ENCODE assay signal across 9 cellular contexts in genomic region chr20:22248052-22248667, GRCh38.
DNase-seq lines count a peak whose midpoint lies in the region; ATAC-seq and TF ChIP-seq lines count a peak whose summit lies in the region.
"Had no signal": no experiment of that assay in that cellular context is flagged by ENCODE, and none has a peak within 500 bp of the region (broad histone marks: within the 10 kb centered on the region; RNA-seq: fewer than 3 reads in every experiment).

No MANE protein-coding gene starts in this region.

- H4K20me1 ChIP-seq in neural cell (ENCODE audit: insufficient read depth) = no peaks in the 10 kb centered on the region

- no peak overlapping the region for H3K4me2 ChIP-seq in neural cell (ENCODE audit: low read length)

- H3K36me3 ChIP-seq in neural cell (ENCODE audit: insufficient read depth, low read length) = no peaks in the 10 kb centered on the region
- H3K36me3 ChIP-seq: gastroesophageal sphincter had no signal

- no peak overlapping the region for H3K27ac ChIP-seq in neural cell (ENCODE audit: low read length)
- H3K27ac ChIP-seq: gastroesophageal sphincter had no signal

- no peak for DNase-seq in GM12864 (ENCODE audit: low read depth)
- DNase-seq in M059J (ENCODE audit: low read depth) = peak; percentile 9
- peak in 1 of 2 donors; percentile 8 for DNase-seq in cardiac fibroblast (ENCODE audit: low read depth in 2 of 2)
- no peak for DNase-seq in islet precursor cell
- DNase-seq in NCI-H187 (lab: John Stamatoyannopoulos, UW) = no peak
- DNase-seq: NCI-H1436 had no signal

- no peaks in the 10 kb centered on the region for H3K9me3 ChIP-seq in neural cell (ENCODE audit: low read length)
- H3K9me3 ChIP-seq: gastroesophageal sphincter had no signal

- no peak overlapping the region for H3K9ac ChIP-seq in neural cell (ENCODE audit: low read length)

- no peaks in the 10 kb centered on the region for H3K9me2 ChIP-seq in neural cell (ENCODE audit: insufficient read depth, low read length)

- no peak overlapping the region for H3K4me3 ChIP-seq in GM12864 (ENCODE audit: low read depth, low read length)
- H3K4me3 ChIP-seq in cardiac fibroblast (replicated peaks in 1 of 2; ENCODE audit: low read depth in 2 of 2, low read length in 2 of 2) = no peak overlapping the region
- no peak overlapping the region for H3K4me3 ChIP-seq in neural cell (ENCODE audit: low read length)
- H3K4me3 ChIP-seq: gastroesophageal sphincter had no signal

- no peaks in the 10 kb centered on the region for H3F3A ChIP-seq in neural cell (ENCODE audit: insufficient read depth, low read length, poor library complexity, severe bottlenecking)

- TF ChIP-seq CTCF in GM12864 (IDR thresholded peaks at IDR 0.05; ENCODE audit: low read depth, low read length, missing control alignments) (peak; percentile 58), cardiac fibroblast (IDR thresholded peaks at IDR 0.05; ENCODE audit: low read depth, low read length) (peak; percentile 34), neural cell (IDR thresholded peaks at IDR 0.05; ENCODE audit: poor library complexity, severe bottlenecking) (peak; percentile 69)

- H3K79me2 ChIP-seq in neural cell (replicated peaks; ENCODE audit: insufficient read depth, low read length) = no peaks in the 10 kb centered on the region

- H3K27me3 ChIP-seq in neural cell (ENCODE audit: insufficient read depth, low read depth, low read length) = no peaks in the 10 kb centered on the region

- ATAC-seq in GM21576 (IDR thresholded peaks at IDR 0.05; ENCODE audit: unreplicated experiment) = no peak
- ATAC-seq: gastroesophageal sphincter had no signal

- no peak for TF ChIP-seq EP300 in neural cell (conservative IDR thresholded peaks at IDR 0.05; ENCODE audit: poor library complexity, severe bottlenecking)

- H2AFZ ChIP-seq in neural cell (ENCODE audit: low read depth, low read length) = no peak overlapping the region

- peak; percentile 64 for TF ChIP-seq RAD21 in neural cell (conservative IDR thresholded peaks at IDR 0.05)

TF ChIP-seq in neural cell, 6 proteins besides CTCF, POLR2A, EP300 and RAD21:
- TF ChIP-seq SMC3 (conservative IDR thresholded peaks at IDR 0.05; ENCODE audit: poor library complexity) = peak; percentile 61
- no peak for TF ChIP-seq MXI1 (conservative IDR thresholded peaks at IDR 0.05; ENCODE audit: poor library complexity, severe bottlenecking)
